Comparison of ENCODE assay signal across 1 cellular context in genomic region chr20:25390538-25391528, GRCh38.
TF ChIP-seq lines count a peak whose summit lies in the region.

TSS of gene ABHD12 (minus strand) at chr20:25390835. CDS start at chr20:25390703, 132 bp downstream.

TF ChIP-seq in HepG2, 621 proteins besides CTCF, POLR2A, EP300 and RAD21 (continued from another document and continues in another):
- TF ChIP-seq, protein P1, sequence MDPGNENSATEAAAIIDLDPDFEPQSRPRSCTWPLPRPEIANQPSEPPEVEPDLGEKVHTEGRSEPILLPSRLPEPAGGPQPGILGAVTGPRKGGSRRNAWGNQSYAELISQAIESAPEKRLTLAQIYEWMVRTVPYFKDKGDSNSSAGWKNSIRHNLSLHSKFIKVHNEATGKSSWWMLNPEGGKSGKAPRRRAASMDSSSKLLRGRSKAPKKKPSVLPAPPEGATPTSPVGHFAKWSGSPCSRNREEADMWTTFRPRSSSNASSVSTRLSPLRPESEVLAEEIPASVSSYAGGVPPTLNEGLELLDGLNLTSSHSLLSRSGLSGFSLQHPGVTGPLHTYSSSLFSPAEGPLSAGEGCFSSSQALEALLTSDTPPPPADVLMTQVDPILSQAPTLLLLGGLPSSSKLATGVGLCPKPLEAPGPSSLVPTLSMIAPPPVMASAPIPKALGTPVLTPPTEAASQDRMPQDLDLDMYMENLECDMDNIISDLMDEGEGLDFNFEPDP (CRISPR knock-in tag; conservative IDR thresholded peaks at IDR 0.05), result no peak
- TF ChIP-seq XRCC5 (optimal IDR thresholded peaks at IDR 0.05; ENCODE audit: low read length) (peak; percentile 93), SMAD3 (CRISPR knock-in tag; IDR thresholded peaks at IDR 0.05) (peak; percentile 73), HOXA3 (CRISPR knock-in tag; IDR thresholded peaks at IDR 0.05) (peak; percentile 96), ZNF549 (CRISPR knock-in tag; IDR thresholded peaks at IDR 0.05) (no peak), SNAPC2 (CRISPR knock-in tag; IDR thresholded peaks at IDR 0.05) (peak; percentile 86; the same call in 1 of the 2 replicates), BCL6 (CRISPR knock-in tag; IDR thresholded peaks at IDR 0.05) (peak; percentile 78), ZNF883 (CRISPR knock-in tag; IDR thresholded peaks at IDR 0.05; ENCODE audit: not compliant biosample characterization) (peak; percentile 80), ZNF619 (CRISPR knock-in tag; IDR thresholded peaks at IDR 0.05) (no peak), GATA4 (IDR thresholded peaks at IDR 0.05; ENCODE audit: borderline replicate concordance, low read depth) (peak; percentile 72; the same call in 1 of the 2 replicates), ZNF766 (CRISPR knock-in tag; IDR thresholded peaks at IDR 0.05; ENCODE audit: borderline replicate concordance) (no peak; the same call in 1 of the 2 replicates), UBTF (CRISPR knock-in tag; IDR thresholded peaks at IDR 0.05) (peak; percentile 100), ATM (IDR thresholded peaks at IDR 0.05; ENCODE audit: borderline replicate concordance) (no peak), ZSCAN12 (CRISPR knock-in tag; IDR thresholded peaks at IDR 0.05) (peak; percentile 77; the same call in 1 of the 2 replicates), SMYD3 (CRISPR knock-in tag; IDR thresholded peaks at IDR 0.05) (peak; percentile 79), PCBP1 (IDR thresholded peaks at IDR 0.05; ENCODE audit: borderline replicate concordance, low read depth, low read length) (0 out of 2 replicates have a peak, but pooled peaks have one; percentile 46), ZNF260 (CRISPR knock-in tag; IDR thresholded peaks at IDR 0.05; ENCODE audit: borderline replicate concordance, low read depth) (no peak), RXRB (CRISPR knock-in tag; IDR thresholded peaks at IDR 0.05; ENCODE audit: borderline replicate concordance) (peak; percentile 82; the same call in 1 of the 2 replicates), YY1 (IDR thresholded peaks at IDR 0.05; ENCODE audit: insufficient read depth, insufficient replicate concordance, low read depth, low read length) (peak; percentile 98), SOX5 (CRISPR knock-in tag; IDR thresholded peaks at IDR 0.05; ENCODE audit: borderline replicate concordance) (peak; percentile 57; the same call in 1 of the 2 replicates), PLRG1 (conservative IDR thresholded peaks at IDR 0.05) (no peak), ZC3H4 (CRISPR knock-in tag; IDR thresholded peaks at IDR 0.05; ENCODE audit: borderline replicate concordance) (no peak), TRIM22 (IDR thresholded peaks at IDR 0.05) (no peak), CHD4 (IDR thresholded peaks at IDR 0.05; ENCODE audit: borderline replicate concordance, low read length) (no peak), RERE (CRISPR knock-in tag; IDR thresholded peaks at IDR 0.05; ENCODE audit: low read depth) (peak; percentile 60; the same call in 1 of the 2 replicates), FIP1L1 (IDR thresholded peaks at IDR 0.05; ENCODE audit: borderline replicate concordance, insufficient read depth, low read depth, low read length) (no peak), MAF1 (CRISPR knock-in tag; IDR thresholded peaks at IDR 0.05; ENCODE audit: borderline replicate concordance) (peak; percentile 82; the same call in 1 of the 2 replicates), STAT5B (CRISPR knock-in tag; IDR thresholded peaks at IDR 0.05) (peak; percentile 57; the same call in 1 of the 2 replicates), ZNF546 (CRISPR knock-in tag; conservative IDR thresholded peaks at IDR 0.05) (no peak; the same call in 1 of the 2 replicates), NFE2L2 (IDR thresholded peaks at IDR 0.05; ENCODE audit: low read length) (peak; percentile 9; the same call in 1 of the 2 replicates), ZEB1 (IDR thresholded peaks at IDR 0.05; ENCODE audit: insufficient replicate concordance, low read depth) (peak; percentile 42), PHF20 (CRISPR knock-in tag; IDR thresholded peaks at IDR 0.05) (peak; percentile 81), KLF11 (CRISPR knock-in tag; IDR thresholded peaks at IDR 0.05) (peak; percentile 89), ZNF839 (CRISPR knock-in tag; IDR thresholded peaks at IDR 0.05; ENCODE audit: borderline replicate concordance) (peak; percentile 95), HDAC2 (CRISPR knock-in tag; IDR thresholded peaks at IDR 0.05) (peak; percentile 76; the same call in 1 of the 2 replicates), ZNF75D (CRISPR knock-in tag; IDR thresholded peaks at IDR 0.05; ENCODE audit: borderline replicate concordance) (no peak), NBN (conservative IDR thresholded peaks at IDR 0.05) (no peak), ZNF432 (CRISPR knock-in tag; IDR thresholded peaks at IDR 0.05; ENCODE audit: borderline replicate concordance) (no peak), ZNF446 (CRISPR knock-in tag; IDR thresholded peaks at IDR 0.05) (peak; percentile 73), ZNF44 (CRISPR knock-in tag; IDR thresholded peaks at IDR 0.05) (peak; percentile 88), FUBP1 (CRISPR knock-in tag; IDR thresholded peaks at IDR 0.05; ENCODE audit: borderline replicate concordance) (no peak)
- TF ChIP-seq, protein P2, sequence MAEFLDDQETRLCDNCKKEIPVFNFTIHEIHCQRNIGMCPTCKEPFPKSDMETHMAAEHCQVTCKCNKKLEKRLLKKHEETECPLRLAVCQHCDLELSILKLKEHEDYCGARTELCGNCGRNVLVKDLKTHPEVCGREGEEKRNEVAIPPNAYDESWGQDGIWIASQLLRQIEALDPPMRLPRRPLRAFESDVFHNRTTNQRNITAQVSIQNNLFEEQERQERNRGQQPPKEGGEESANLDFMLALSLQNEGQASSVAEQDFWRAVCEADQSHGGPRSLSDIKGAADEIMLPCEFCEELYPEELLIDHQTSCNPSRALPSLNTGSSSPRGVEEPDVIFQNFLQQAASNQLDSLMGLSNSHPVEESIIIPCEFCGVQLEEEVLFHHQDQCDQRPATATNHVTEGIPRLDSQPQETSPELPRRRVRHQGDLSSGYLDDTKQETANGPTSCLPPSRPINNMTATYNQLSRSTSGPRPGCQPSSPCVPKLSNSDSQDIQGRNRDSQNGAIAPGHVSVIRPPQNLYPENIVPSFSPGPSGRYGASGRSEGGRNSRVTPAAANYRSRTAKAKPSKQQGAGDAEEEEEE (CRISPR knock-in tag; IDR thresholded peaks at IDR 0.05; ENCODE audit: borderline replicate concordance), result no peak
- TF ChIP-seq, protein P3, sequence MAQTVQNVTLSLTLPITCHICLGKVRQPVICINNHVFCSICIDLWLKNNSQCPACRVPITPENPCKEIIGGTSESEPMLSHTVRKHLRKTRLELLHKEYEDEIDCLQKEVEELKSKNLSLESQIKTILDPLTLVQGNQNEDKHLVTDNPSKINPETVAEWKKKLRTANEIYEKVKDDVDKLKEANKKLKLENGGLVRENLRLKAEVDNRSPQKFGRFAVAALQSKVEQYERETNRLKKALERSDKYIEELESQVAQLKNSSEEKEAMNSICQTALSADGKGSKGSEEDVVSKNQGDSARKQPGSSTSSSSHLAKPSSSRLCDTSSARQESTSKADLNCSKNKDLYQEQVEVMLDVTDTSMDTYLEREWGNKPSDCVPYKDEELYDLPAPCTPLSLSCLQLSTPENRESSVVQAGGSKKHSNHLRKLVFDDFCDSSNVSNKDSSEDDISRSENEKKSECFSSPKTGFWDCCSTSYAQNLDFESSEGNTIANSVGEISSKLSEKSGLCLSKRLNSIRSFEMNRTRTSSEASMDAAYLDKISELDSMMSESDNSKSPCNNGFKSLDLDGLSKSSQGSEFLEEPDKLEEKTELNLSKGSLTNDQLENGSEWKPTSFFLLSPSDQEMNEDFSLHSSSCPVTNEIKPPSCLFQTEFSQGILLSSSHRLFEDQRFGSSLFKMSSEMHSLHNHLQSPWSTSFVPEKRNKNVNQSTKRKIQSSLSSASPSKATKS (CRISPR knock-in tag; IDR thresholded peaks at IDR 0.05), result no peak
- TF ChIP-seq, protein P4, sequence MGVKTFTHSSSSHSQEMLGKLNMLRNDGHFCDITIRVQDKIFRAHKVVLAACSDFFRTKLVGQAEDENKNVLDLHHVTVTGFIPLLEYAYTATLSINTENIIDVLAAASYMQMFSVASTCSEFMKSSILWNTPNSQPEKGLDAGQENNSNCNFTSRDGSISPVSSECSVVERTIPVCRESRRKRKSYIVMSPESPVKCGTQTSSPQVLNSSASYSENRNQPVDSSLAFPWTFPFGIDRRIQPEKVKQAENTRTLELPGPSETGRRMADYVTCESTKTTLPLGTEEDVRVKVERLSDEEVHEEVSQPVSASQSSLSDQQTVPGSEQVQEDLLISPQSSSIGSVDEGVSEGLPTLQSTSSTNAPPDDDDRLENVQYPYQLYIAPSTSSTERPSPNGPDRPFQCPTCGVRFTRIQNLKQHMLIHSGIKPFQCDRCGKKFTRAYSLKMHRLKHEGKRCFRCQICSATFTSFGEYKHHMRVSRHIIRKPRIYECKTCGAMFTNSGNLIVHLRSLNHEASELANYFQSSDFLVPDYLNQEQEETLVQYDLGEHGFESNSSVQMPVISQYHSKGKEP (CRISPR knock-in tag; IDR thresholded peaks at IDR 0.05), result no peak; the same call in 1 of the 2 replicates
